7 cellular contexts compared by ENCODE assay signal in the genomic region with DNA sequence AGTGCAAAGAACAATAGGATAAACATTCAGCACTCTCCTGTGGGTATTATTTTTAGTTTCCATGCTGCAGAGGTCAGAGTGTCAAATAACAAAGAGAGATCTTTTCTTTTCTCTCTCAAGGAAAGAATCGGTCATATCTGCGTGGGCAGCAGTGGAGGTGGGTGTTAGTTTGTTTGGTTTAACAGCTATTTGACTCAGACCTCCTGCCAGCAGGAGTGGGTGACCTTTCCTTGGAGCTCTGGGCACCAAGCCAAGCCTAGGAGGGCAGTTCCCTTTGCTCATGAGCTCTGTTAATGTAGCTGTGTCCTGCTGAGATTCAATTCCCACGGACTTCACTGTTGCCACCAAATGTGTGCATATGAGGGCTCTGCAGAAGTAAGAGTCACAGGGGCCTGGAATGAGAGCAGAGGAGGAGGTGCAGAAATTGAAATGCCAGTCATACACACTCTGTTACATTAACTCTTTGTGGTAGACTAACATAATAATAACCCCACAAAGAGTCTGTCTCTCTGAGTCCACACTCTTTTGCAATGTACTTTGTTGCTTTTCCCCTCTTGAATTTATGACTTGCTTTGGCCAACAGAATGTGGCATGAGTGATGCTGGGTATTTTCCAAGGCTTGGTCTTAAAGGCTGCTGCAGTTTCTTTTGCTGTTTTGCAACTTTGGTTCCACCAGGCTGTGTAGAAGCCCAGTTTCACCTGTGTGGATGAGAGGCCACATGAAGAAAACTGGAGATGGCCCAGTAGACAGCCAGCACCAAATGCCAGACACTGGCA.
DNase-seq lines count a peak whose midpoint lies in the region; ATAC-seq and TF ChIP-seq lines count a peak whose summit lies in the region.

No MANE protein-coding gene starts in this region.

- H3K9me2 ChIP-seq in GM23338 (ENCODE audit: insufficient read depth): peaks cover 14% of the 10 kb centered on the region

- H3K27ac ChIP-seq in Panc1 (ENCODE audit: low read length) (no peak overlapping the region), colonic mucosa (no peak overlapping the region), rectal smooth muscle tissue (ENCODE audit: low read depth, low read length) (peak overlapping the region; percentile 40), GM23338 (ENCODE audit: low read depth) (no peak overlapping the region)

- peaks cover 32% of the 10 kb centered on the region for H3K36me3 Mint-ChIP-seq in GM23338 (ENCODE audit: low read depth)

- ATAC-seq in Panc1 (peak; percentile 89), HG02852 (IDR thresholded peaks at IDR 0.05; ENCODE audit: unreplicated experiment) (no peak), GM23338 (no peak)

- BruUV-seq in Panc1 (replicated peaks; lab: Mats Ljungman, UMichigan): no TSS peak

- H3K4me3 Mint-ChIP-seq in GM23338: no peak overlapping the region

- no peaks in the 10 kb centered on the region for H4K20me1 ChIP-seq in GM23338 (replicated peaks; ENCODE audit: insufficient read depth)

- in situ Hi-C loops in Panc1 (cut with HindIII; ENCODE audit: low pct_unique_long_range_greater_than_20kb, low sequenced_read_pairs): no loop called here

- CTCF ChIA-PET in Panc1 (lab: Charles Lee): interaction anchor here (0.7 kb wide), 1 partner anchor 24 kb away, joined by 5 read pairs; no protein-coding TSS in a partner anchor

- no peak overlapping the region for H2AFZ ChIP-seq in GM23338

- H3K36me3 ChIP-seq in Panc1 (ENCODE audit: control insufficient read depth, insufficient read depth, low read length) (no peaks in the 10 kb centered on the region), colonic mucosa (peaks cover 3% of the 10 kb centered on the region), rectal smooth muscle tissue (ENCODE audit: control insufficient read depth, insufficient read depth, low read length) (peaks cover 2% of the 10 kb centered on the region), GM23338 (ENCODE audit: insufficient read depth) (no peaks in the 10 kb centered on the region; the same call in 1 of the 2 replicates)

- POLR2A ChIA-PET in Panc1 (lab: Charles Lee): no interaction called here

- H3K27me3 Mint-ChIP-seq in GM23338 (ENCODE audit: insufficient read depth, low read depth, poor library complexity): peaks cover 6% of the 10 kb centered on the region

- H3K9me3 ChIP-seq in Panc1 (ENCODE audit: control insufficient read depth, insufficient read depth, low read depth, low read length) (no peaks in the 10 kb centered on the region), colonic mucosa (no peaks in the 10 kb centered on the region)

- H3K27ac Mint-ChIP-seq in GM23338: no peak overlapping the region

- H3K9ac ChIP-seq in colonic mucosa (ENCODE audit: low read depth in 2 of 2, low read length in 2 of 2) (no peak overlapping the region), rectal smooth muscle tissue (ENCODE audit: low read length) (no peak overlapping the region)

- DNase-seq in HPDE6-E6E7 (ENCODE audit: extremely low spot score) (peak; percentile 51), Panc1 (ENCODE audit: low read depth, low spot score) (peak; percentile 5), colonic mucosa (peak; percentile 43), foreskin melanocyte (no peak), GM23338 (ENCODE audit: low spot score) (no peak)

- no peaks in the 10 kb centered on the region for H3K9me3 Mint-ChIP-seq in GM23338

- H3K4me1 ChIP-seq in Panc1 (ENCODE audit: control insufficient read depth, insufficient read depth, low read length): 0 out of 2 replicates have a peak, but pooled peaks cover 6% of the 10 kb centered on the region
- no peaks in the 10 kb centered on the region for H3K4me1 ChIP-seq in colonic mucosa
- H3K4me1 ChIP-seq in rectal smooth muscle tissue (ENCODE audit: control insufficient read depth, insufficient read depth, low read length): peaks cover 12% of the 10 kb centered on the region
- H3K4me1 ChIP-seq in GM23338 (ENCODE audit: insufficient read depth): no peaks in the 10 kb centered on the region

- intact Hi-C loops in Panc1 (cut with micrococcal nuclease; ENCODE audit: unreplicated experiment) (no loop called here), colonic mucosa (cut with DNase I) (no loop called here)

- H3K27me3 ChIP-seq in Panc1 (ENCODE audit: control insufficient read depth, insufficient read depth, low read length): no peaks in the 10 kb centered on the region
- H3K27me3 ChIP-seq in colonic mucosa: no peaks in the 10 kb centered on the region
- no peaks in the 10 kb centered on the region for H3K27me3 ChIP-seq in rectal smooth muscle tissue (ENCODE audit: control insufficient read depth, insufficient read depth, low read length)
- no peaks in the 10 kb centered on the region for H3K27me3 ChIP-seq in GM23338 (ENCODE audit: insufficient read depth)

- TF ChIP-seq CTCF in Panc1 (IDR thresholded peaks at IDR 0.05): no peak
- no peak for TF ChIP-seq CTCF in colonic mucosa (IDR thresholded peaks at IDR 0.05)
- no peak for TF ChIP-seq CTCF in GM23338 (conservative IDR thresholded peaks at IDR 0.05; ENCODE audit: low read depth in 2 of 2)

- no peaks in the 10 kb centered on the region for H3F3A ChIP-seq in GM23338 (replicated peaks; ENCODE audit: low read depth)

- H3K4me3 ChIP-seq in Panc1 (ENCODE audit: low read depth in 2 of 2, low read length in 2 of 2) (no peak overlapping the region), colonic mucosa (no peak overlapping the region), rectal smooth muscle tissue (ENCODE audit: low read length) (no peak overlapping the region), GM23338 (no peak overlapping the region)

- no peaks in the 10 kb centered on the region for H3K79me2 ChIP-seq in GM23338 (replicated peaks; ENCODE audit: insufficient read depth)

- no peaks in the 10 kb centered on the region for H3K4me1 Mint-ChIP-seq in GM23338

- no peak overlapping the region for H3K4me2 ChIP-seq in GM23338

TF ChIP-seq in GM23338, 12 proteins besides CTCF, POLR2A, EP300 and RAD21 (continues in another document):
- TF ChIP-seq ZNF114 (CRISPR knock-in tag; IDR thresholded peaks at IDR 0.05): no peak
- no peak for TF ChIP-seq STAT1 (IDR thresholded peaks at IDR 0.05; ENCODE audit: unreplicated experiment)
- no peak for TF ChIP-seq CREB1 (CRISPR knock-in tag; IDR thresholded peaks at IDR 0.05; ENCODE audit: low read depth)
- no peak for TF ChIP-seq POLR2AphosphoS5 (IDR thresholded peaks at IDR 0.05; ENCODE audit: low read depth)
- TF ChIP-seq EZH2phosphoT487 (IDR thresholded peaks at IDR 0.05; ENCODE audit: unreplicated experiment): no peak
- no peak for TF ChIP-seq JUNB (IDR thresholded peaks at IDR 0.05; ENCODE audit: unreplicated experiment)
- no peak for TF ChIP-seq ZNF462 (CRISPR knock-in tag; IDR thresholded peaks at IDR 0.05)

Comparison
In these comparisons a context has a peak if more than half of its experiments do, and no peak if none do; other contexts are left out.
1. DNase-seq: peak in HPDE6-E6E7 (single experiment), Panc1 (single experiment) and colonic mucosa (single experiment); none in foreskin melanocyte (single experiment) and GM23338 (single experiment).